In the genomic region with DNA sequence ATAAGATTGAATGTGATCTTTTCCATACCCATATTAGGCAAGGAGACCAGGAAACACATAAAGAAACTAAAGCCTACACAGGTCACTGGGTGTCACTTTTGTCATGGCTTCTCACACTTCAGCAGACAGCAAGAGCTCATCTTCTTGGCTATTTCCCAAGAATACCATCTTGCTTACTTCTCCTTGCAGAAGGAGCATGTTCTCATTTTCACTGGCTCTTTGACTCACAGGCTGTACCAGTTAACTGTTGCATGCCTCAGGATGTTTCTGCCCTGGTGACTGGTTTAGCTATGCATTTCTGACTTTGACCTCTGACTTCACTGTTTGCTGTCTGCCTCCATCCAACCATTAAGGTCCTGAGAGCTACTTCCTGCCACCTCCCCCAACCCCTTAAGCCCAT, we compare ENCODE assay signal across 8 cellular contexts. TPM values are rescaled to one million over a fixed set of nuclear protein-coding genes. Genes with fewer than 3 reads are reported as not detected.
DNase-seq lines count a peak whose midpoint lies in the region; ATAC-seq and TF ChIP-seq lines count a peak whose summit lies in the region.

No MANE protein-coding gene starts in this region.

- ATAC-seq in HG02588 (IDR thresholded peaks at IDR 0.05; ENCODE audit: unreplicated experiment): peak; percentile 68

- H3K4me2 ChIP-seq in osteoblast (ENCODE audit: insufficient read depth, low read length): peak overlapping the region; percentile 24

- H3K36me3 ChIP-seq in endodermal cell (ENCODE audit: control insufficient read depth, insufficient read depth, low read length): no peaks in the 10 kb centered on the region
- no peaks in the 10 kb centered on the region for H3K36me3 ChIP-seq in osteoblast (ENCODE audit: insufficient read depth, low read length)

- peaks cover 11% of the 10 kb centered on the region for H3K4me1 Mint-ChIP-seq in endodermal cell
- H3K4me1 Mint-ChIP-seq in type B pancreatic cell (ENCODE audit: unreplicated experiment): peaks cover 15% of the 10 kb centered on the region

- H3K4me1 ChIP-seq in endodermal cell (ENCODE audit: control insufficient read depth, insufficient read depth, low read length): no peaks in the 10 kb centered on the region
- H3K4me1 ChIP-seq in osteoblast (ENCODE audit: insufficient read depth, low read length): peaks cover 31% of the 10 kb centered on the region

- H3K9me3 Mint-ChIP-seq in endodermal cell (peaks cover 3% of the 10 kb centered on the region), type B pancreatic cell (no peaks in the 10 kb centered on the region)

- no peak overlapping the region for H3K9ac ChIP-seq in endodermal cell (ENCODE audit: extremely low read depth, low read length, poor library complexity, severe bottlenecking)

- H3K4me3 ChIP-seq in NB4 (ENCODE audit: low read depth, low read length) (no peak overlapping the region), endodermal cell (ENCODE audit: low read length) (no peak overlapping the region), osteoblast (ENCODE audit: insufficient read depth, low read length) (no peak overlapping the region)

- H3K4me3 Mint-ChIP-seq in endodermal cell (no peak overlapping the region), type B pancreatic cell (no peak overlapping the region)

- no peaks in the 10 kb centered on the region for H4K20me1 ChIP-seq in osteoblast (ENCODE audit: insufficient read depth, low read length)

- peak overlapping the region; percentile 29 for H3K27ac ChIP-seq in endodermal cell (ENCODE audit: low read depth, low read length)
- H3K27ac ChIP-seq in osteoblast (ENCODE audit: low read depth, low read length): peak overlapping the region; percentile 15

- no peaks in the 10 kb centered on the region for H3K79me2 ChIP-seq in osteoblast (ENCODE audit: insufficient read depth, low read length)

- H3K27ac Mint-ChIP-seq in endodermal cell: peak overlapping the region; percentile 13
- H3K27ac Mint-ChIP-seq in type B pancreatic cell: no peak overlapping the region

- H3K36me3 Mint-ChIP-seq in endodermal cell (ENCODE audit: low read depth) (peaks cover 2% of the 10 kb centered on the region), type B pancreatic cell (no peaks in the 10 kb centered on the region)

- H3K27me3 ChIP-seq in endodermal cell (ENCODE audit: control insufficient read depth, insufficient read depth, low read length, poor library complexity, severe bottlenecking) (no peaks in the 10 kb centered on the region), osteoblast (ENCODE audit: insufficient read depth, low read length) (no peaks in the 10 kb centered on the region)

- H3K9me3 ChIP-seq in endodermal cell (ENCODE audit: control insufficient read depth, low read length) (no peaks in the 10 kb centered on the region), osteoblast (ENCODE audit: low read depth, low read length) (no peaks in the 10 kb centered on the region)

- TF ChIP-seq CTCF in NB4 (IDR thresholded peaks at IDR 0.05; ENCODE audit: low read depth, low read length) (no peak), endodermal cell (conservative IDR thresholded peaks at IDR 0.05) (no peak), osteoblast (IDR thresholded peaks at IDR 0.05; ENCODE audit: extremely low read depth, low read depth, low read length) (no peak), type B pancreatic cell (conservative IDR thresholded peaks at IDR 0.05) (no peak)

- no peaks in the 10 kb centered on the region for H3K27me3 Mint-ChIP-seq in endodermal cell (ENCODE audit: insufficient read depth)
- H3K27me3 Mint-ChIP-seq in type B pancreatic cell: peaks cover 3% of the 10 kb centered on the region

- no peak for TF ChIP-seq POLR2A in NB4 (IDR thresholded peaks at IDR 0.05; ENCODE audit: extremely low read depth, insufficient read length)

- H2AFZ ChIP-seq in osteoblast (ENCODE audit: low read length): peak overlapping the region; percentile 71

- peak; percentile 63 for DNase-seq in GM04503 (ENCODE audit: low read depth)
- DNase-seq in NB4 (ENCODE audit: low read depth): peak; percentile 90
- peak; percentile 55 for DNase-seq in endodermal cell
- no peak for DNase-seq in osteoblast (ENCODE audit: insufficient read length, low spot score, missing footprints)
- no peak for DNase-seq in T-helper 2 cell
- DNase-seq in type B pancreatic cell (ENCODE audit: extremely low spot score, unreplicated experiment): no peak
- no peak for DNase-seq in stimulated activated CD4-positive, alpha-beta T cell treated with anti-CD3 and anti-CD28 coated beads, Interleukin-15, amount 100 ng/mL, for 24 hours

RNA-seq across cellular contexts. Expression of gene OGFRL1, which starts 40.3 kb away (rescaled TPM):
- total RNA-seq in endodermal cell (1 to 10 TPM; 9.1 to 9.4 TPM), osteoblast (15.9 and 18.0 TPM in 2 replicates), type B pancreatic cell (ENCODE audit: low replicate concordance) (3.5 and 6.0 TPM in 2 replicates)
- polyA plus RNA-seq in endodermal cell (2013, experiment 1 of 2): 6.9 TPM
- 6.5 TPM for polyA plus RNA-seq in endodermal cell (2013, experiment 2 of 2)

Comparison
In these comparisons a context has a peak if more than half of its experiments do, and no peak if none do; other contexts are left out.
1. DNase-seq: peak in GM04503 (single experiment), NB4 (single experiment) and endodermal cell (single experiment); none in osteoblast (single experiment), T-helper 2 cell (0 of 5), type B pancreatic cell (single experiment) and stimulated activated CD4-positive, alpha-beta T cell treated with anti-CD3 and anti-CD28 coated beads, Interleukin-15, amount 100 ng/mL, for 24 hours (single experiment).